In the genomic region with DNA sequence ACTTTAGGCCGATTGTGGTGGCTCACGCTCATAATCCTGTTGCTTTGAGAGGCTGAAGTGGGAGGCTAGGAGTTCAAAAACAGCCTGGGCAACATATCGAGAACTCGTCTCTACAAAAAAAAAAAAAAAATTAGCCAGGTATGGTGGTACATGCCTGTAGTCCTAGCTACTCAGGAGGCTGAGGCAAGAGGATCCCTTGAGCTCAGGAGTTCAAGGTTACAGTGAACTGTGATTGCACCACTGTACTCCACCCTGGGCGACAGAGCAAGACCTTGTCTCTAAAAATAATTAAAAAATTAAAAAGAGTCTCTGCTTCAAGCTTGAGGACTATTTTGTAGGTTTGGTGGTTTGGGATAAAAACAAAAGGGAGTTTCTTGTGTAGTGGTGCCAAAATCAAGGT, we compare ENCODE assay signal across 25 cellular contexts. TPM values are rescaled to one million over a fixed set of nuclear protein-coding genes. Genes with fewer than 3 reads are reported as not detected.
"Had no signal": no experiment of that assay in that cellular context is flagged by ENCODE, and none has a peak within 500 bp of the region (broad histone marks: within the 10 kb centered on the region; RNA-seq: fewer than 3 reads in every experiment).

No MANE protein-coding gene starts in this region.

- DNase-seq: activated B cell treated with CpG ODN at 0.5 μM for 24 hours; activated CD4-positive, alpha-beta T cell treated with anti-CD3 and anti-CD28 coated beads for 1 hour; activated CD4-positive, alpha-beta T cell treated with anti-CD3 and anti-CD28 coated beads, Interleukin-2, amount 50 U/mL, for 4 hours; activated CD8-positive, alpha-beta memory T cell treated with anti-CD3 and anti-CD28 coated beads, Interleukin-2, amount 50 U/mL, for 48 hours; activated CD8-positive, alpha-beta T cell treated with anti-CD3 and anti-CD28 coated beads, Interleukin-2, amount 10 ng/mL, durations not matched to agents 7 days and 5 days; activated naive CD4-positive, alpha-beta T cell treated with anti-CD3 and anti-CD28 coated beads, Interleukin-2, amount 50 U/mL, for 16 hours; activated naive CD8-positive, alpha-beta T cell treated with anti-CD3 and anti-CD28 coated beads, Interleukin-2, amount 10 ng/mL, durations not matched to agents 7 days and 5 days; activated T-cell treated with anti-CD3 and anti-CD28 coated beads, Interleukin-2, amount 50 U/mL, for 4 hours; aorta; central memory CD4-positive, alpha-beta T cell; Karpas-422; MM.1S; NCI-H1105; NCI-H1436; NCI-H1694 treated with DMSO at 0.1 percent for 48 hours; NCI-H2081; NCI-H446; NCI-H524; SHP77 had no signal

- H3K4me3 ChIP-seq: adrenal gland, K562, SJSA1 had no signal

- H3K36me3 ChIP-seq: adrenal gland, SJSA1 had no signal

- H3K4me3 Mint-ChIP-seq: activated B cell treated with CpG ODN at 0.5 μM for 24 hours; activated CD8-positive, alpha-beta T cell treated with anti-CD3 and anti-CD28 coated beads, Interleukin-2, amount 10 ng/mL, durations not matched to agents 7 days and 5 days; activated naive CD8-positive, alpha-beta T cell treated with anti-CD3 and anti-CD28 coated beads, Interleukin-2, amount 10 ng/mL, durations not matched to agents 7 days and 5 days; activated T-cell treated with anti-CD3 and anti-CD28 coated beads, Interleukin-2, amount 50 U/mL, for 4 hours; T-helper 1 cell treated with Interleukin-12 subunit alpha and Interleukin-12 subunit beta and Interleukin-4 antibody, amounts not matched to agents 30 μg/mL and 1 μg/mL, for 36 hours had no signal

- H3K4me1 ChIP-seq: adrenal gland had no signal

- ATAC-seq: activated CD8-positive, alpha-beta T cell treated with anti-CD3 and anti-CD28 coated beads, Interleukin-2, amount 10 ng/mL, durations not matched to agents 7 days and 5 days; activated T-cell treated with anti-CD3 and anti-CD28 coated beads, Interleukin-2, amount 50 U/mL, for 4 hours; K562; SK-N-SH treated with all-trans-retinoic acid at 6 μM for 48 hours had no signal

- H3K27ac Mint-ChIP-seq: activated B cell treated with CpG ODN at 0.5 μM for 24 hours; activated CD8-positive, alpha-beta T cell treated with anti-CD3 and anti-CD28 coated beads, Interleukin-2, amount 10 ng/mL, durations not matched to agents 7 days and 5 days; activated naive CD8-positive, alpha-beta T cell treated with anti-CD3 and anti-CD28 coated beads, Interleukin-2, amount 10 ng/mL, durations not matched to agents 7 days and 5 days; T-helper 1 cell treated with Interleukin-12 subunit alpha and Interleukin-12 subunit beta and Interleukin-4 antibody, amounts not matched to agents 30 μg/mL and 1 μg/mL, for 36 hours had no signal

- H3K27me3 Mint-ChIP-seq: activated B cell treated with CpG ODN at 0.5 μM for 24 hours; activated naive CD8-positive, alpha-beta T cell treated with anti-CD3 and anti-CD28 coated beads, Interleukin-2, amount 10 ng/mL, durations not matched to agents 7 days and 5 days had no signal

- H3K4me1 Mint-ChIP-seq: activated B cell treated with CpG ODN at 0.5 μM for 24 hours had no signal

- H3K9me3 ChIP-seq: adrenal gland, SJSA1 had no signal

- H3K27ac ChIP-seq: adrenal gland, SJSA1 had no signal

- H3K9me3 Mint-ChIP-seq: activated B cell treated with CpG ODN at 0.5 μM for 24 hours; activated naive CD8-positive, alpha-beta T cell treated with anti-CD3 and anti-CD28 coated beads, Interleukin-2, amount 10 ng/mL, durations not matched to agents 7 days and 5 days; activated T-cell treated with anti-CD3 and anti-CD28 coated beads, Interleukin-2, amount 50 U/mL, for 4 hours; T-helper 1 cell treated with Interleukin-12 subunit alpha and Interleukin-12 subunit beta and Interleukin-4 antibody, amounts not matched to agents 30 μg/mL and 1 μg/mL, for 36 hours had no signal

- H3K27me3 ChIP-seq: adrenal gland, SJSA1 had no signal

RNA-seq across cellular contexts. Expression of a gene that starts 24.9 kb away (rescaled TPM):
- total RNA-seq: activated B cell treated with CpG ODN at 0.5 μM for 24 hours; activated CD8-positive, alpha-beta T cell treated with anti-CD3 and anti-CD28 coated beads, Interleukin-2, amount 10 ng/mL, durations not matched to agents 7 days and 5 days; activated naive CD8-positive, alpha-beta T cell treated with anti-CD3 and anti-CD28 coated beads, Interleukin-2, amount 10 ng/mL, durations not matched to agents 7 days and 5 days; activated T-cell treated with anti-CD3 and anti-CD28 coated beads, Interleukin-2, amount 50 U/mL, for 4 hours; adrenal gland; aorta; bronchial epithelial cell; SJSA1 had no signal
